ENCODE assay signal across 13 cellular contexts in the genomic region with DNA sequence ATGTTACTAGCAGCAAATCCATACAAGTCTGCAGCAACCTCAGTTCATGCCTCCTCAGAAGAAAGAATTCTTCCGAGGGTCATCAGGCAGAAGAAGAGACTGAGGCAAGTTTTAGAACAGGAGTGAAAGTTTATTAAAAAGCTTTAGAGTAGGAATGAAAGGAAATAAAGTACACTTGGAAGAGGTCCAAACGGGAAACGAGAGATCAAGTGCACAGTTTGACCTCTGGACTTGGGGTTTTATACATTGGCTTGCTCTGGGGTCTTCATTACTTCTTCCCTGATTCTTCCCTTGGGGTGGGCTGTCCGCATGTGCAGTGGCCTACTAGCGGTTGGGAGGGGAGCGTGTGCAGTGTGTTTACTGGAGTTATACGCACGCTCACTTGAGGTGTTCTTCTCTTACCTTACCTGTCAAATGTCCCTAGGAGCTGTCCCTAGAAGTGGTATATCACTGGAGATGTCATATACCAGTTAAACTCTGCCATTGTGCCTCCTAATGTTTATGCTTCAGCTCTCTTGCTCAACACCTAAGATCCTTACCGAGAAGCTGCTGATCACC.
DNase-seq lines count a peak whose midpoint lies in the region; ATAC-seq, FAIRE-seq and TF ChIP-seq lines count a peak whose summit lies in the region.
"Had no signal": no experiment of that assay in that cellular context is flagged by ENCODE, and none has a peak within 500 bp of the region (broad histone marks: within the 10 kb centered on the region; RNA-seq: fewer than 3 reads in every experiment).

No MANE protein-coding gene starts in this region.

- RAD21 ChIA-PET in HCT116 (lab: Charles Lee; ENCODE audit: low non-redundant PET in 1 of 2, low total read pairs in 2 of 2, uncharacterized antibody in 2 of 2, unreplicated experiment in 2 of 2) = no interaction called here

- 0 out of 4 replicates have a peak, but pooled peaks cover 0 to 9% of the 10 kb centered on the region in 2 experiments for H3K36me3 ChIP-seq in HCT116 (ENCODE audit: control insufficient read depth in 1 of 2, insufficient read depth in 2 of 2, low read length in 2 of 2)
- H3K36me3 ChIP-seq in H1 (ENCODE audit: control insufficient read depth in 2 of 4, insufficient read depth in 4 of 4, low read length in 3 of 4) = no peaks in the 10 kb centered on the region
- H3K36me3 ChIP-seq in mucosa of descending colon (ENCODE audit: low read depth) = no peaks in the 10 kb centered on the region
- no peaks in the 10 kb centered on the region for H3K36me3 ChIP-seq in small intestine (ENCODE audit: control insufficient read depth in 2 of 2, insufficient read depth in 2 of 2, low read length in 2 of 2)
- no peaks in the 10 kb centered on the region for H3K36me3 ChIP-seq in ovary

- no peak overlapping the region for H4K91ac ChIP-seq in H1 (replicated peaks; ENCODE audit: insufficient read length, low read length)

- H2BK120ac ChIP-seq in H1 (replicated peaks; ENCODE audit: low read depth, low read length) = no peak overlapping the region

- POLR2A ChIA-PET in HCT116 (lab: Charles Lee) (interaction anchor here (2.3 to 2.7 kb wide), 2 partner anchors 9 to 16 kb away, joined by 11 to 12 read pairs; no protein-coding TSS in a partner anchor), H1 (lab: Charles Lee; ENCODE audit: partially characterized antibody) (interaction anchor here (0.7 kb wide), 1 partner anchor 18 kb away, joined by 3 read pairs; no protein-coding TSS in a partner anchor)

- H4K8ac ChIP-seq in H1 (ENCODE audit: extremely low read depth, insufficient read depth, low read length) = no peak overlapping the region

- no peak overlapping the region for H4K5ac ChIP-seq in H1 (ENCODE audit: insufficient read length, low read depth, low read length)

- intact Hi-C loops in HCT116 (cut with micrococcal nuclease) (no loop called here), mucosa of descending colon (cut with DNase I, micrococcal nuclease) (no loop called here), ovary (cut with DNase I) (no loop called here)

- H3K27me3 ChIP-seq in HCT116 (ENCODE audit: insufficient read depth, low read length) = no peaks in the 10 kb centered on the region
- peaks cover 23 to 55% (median 35%) of the 10 kb centered on the region in 4 experiments for H3K27me3 ChIP-seq in H1 (replicated peaks in 1 of 4; ENCODE audit: control insufficient read depth in 3 of 4, extremely low read depth in 1 of 4, insufficient read depth in 3 of 4, low read length in 3 of 4)
- no peaks in the 10 kb centered on the region for H3K27me3 ChIP-seq in small intestine (ENCODE audit: control insufficient read depth in 2 of 2, insufficient read depth in 2 of 2, low read length in 2 of 2)
- no peaks in the 10 kb centered on the region for H3K27me3 ChIP-seq in ovary

- 0 out of 6 replicates have a peak, but pooled peaks of 2 of the 3 experiments have one; percentile 3 to 15 for TF ChIP-seq CTCF in HCT116 (IDR thresholded peaks at IDR 0.05 in 2 of 3, conservative IDR thresholded peaks at IDR 0.05 in 1 of 3; ENCODE audit: borderline replicate concordance in 1 of 3, insufficient read depth in 1 of 3, low read depth in 2 of 3, low read length in 2 of 3)
- no peak for TF ChIP-seq CTCF in H1 (IDR thresholded peaks at IDR 0.05; ENCODE audit: control extremely low read depth in 1 of 3, insufficient read depth in 1 of 3, low read depth in 1 of 3, low read length in 3 of 3)
- TF ChIP-seq CTCF in mucosa of descending colon (IDR thresholded peaks at IDR 0.05) = no peak
- no peak for TF ChIP-seq CTCF in ovary (IDR thresholded peaks at IDR 0.05)

- H4K20me1 ChIP-seq in HCT116 (ENCODE audit: insufficient read depth) (no peaks in the 10 kb centered on the region), H1 (replicated peaks in 1 of 2; ENCODE audit: control insufficient read depth in 1 of 2, insufficient read depth in 2 of 2, low read length in 2 of 2) (no peaks in the 10 kb centered on the region)

- H3K9me2 ChIP-seq in HCT116 (ENCODE audit: insufficient read depth) = no peaks in the 10 kb centered on the region

- H3K79me2 ChIP-seq in HCT116 (ENCODE audit: insufficient read depth, low read length) (peaks cover 31% of the 10 kb centered on the region; the same call in 1 of the 2 replicates), H1 (ENCODE audit: control insufficient read depth in 1 of 2, insufficient read depth in 2 of 2, low read length in 2 of 2) (no peaks in the 10 kb centered on the region; a peak in 1 of 4 replicates)

- no peak overlapping the region for H2AFZ ChIP-seq in HCT116 (ENCODE audit: low read depth, low read length, poor library complexity, severe bottlenecking)
- H2AFZ ChIP-seq in H1 (ENCODE audit: low read length) = no peak overlapping the region
- H2AFZ ChIP-seq: GM23338 had no signal

- peak overlapping the region; percentile 76; the same call in 1 of the 2 replicates for H2BK15ac ChIP-seq in H1 (ENCODE audit: low read length)

- H3K9me3 ChIP-seq in HCT116 (ENCODE audit: control insufficient read depth in 1 of 2, insufficient read depth in 1 of 2, low read depth in 1 of 2, low read length in 2 of 2) (no peaks in the 10 kb centered on the region), H1 (ENCODE audit: insufficient read depth in 2 of 2, low read depth in 1 of 2, low read length in 1 of 2) (no peaks in the 10 kb centered on the region), mucosa of descending colon (no peaks in the 10 kb centered on the region), small intestine (ENCODE audit: control insufficient read depth, low read depth) (no peaks in the 10 kb centered on the region), ovary (no peaks in the 10 kb centered on the region)

- H3K9ac ChIP-seq in HCT116 (ENCODE audit: low read length) = peak overlapping the region; percentile 59
- H3K9ac ChIP-seq in H1 (replicated peaks in 1 of 4; ENCODE audit: extremely low read depth in 1 of 4, low read depth in 3 of 4, low read length in 3 of 4) = no peak overlapping the region

- H2BK5ac ChIP-seq in H1 (ENCODE audit: low read depth, low read length) = no peak overlapping the region

- H3K56ac ChIP-seq in H1 (replicated peaks; ENCODE audit: insufficient read length, low read depth, low read length) = no peak overlapping the region

- no peak overlapping the region for H3K4ac ChIP-seq in H1 (replicated peaks; ENCODE audit: insufficient read length, low read depth, low read length)

- no peak overlapping the region for H3K18ac ChIP-seq in H1 (ENCODE audit: extremely low read depth, low read length)

- H3K4me2 ChIP-seq in HCT116 (ENCODE audit: low read length) (peak overlapping the region; percentile 57), H1 (ENCODE audit: insufficient read depth in 1 of 2, low read depth in 2 of 2, low read length in 2 of 2) (no peak overlapping the region; a peak in 1 of 4 replicates)

- no peak overlapping the region for H3K14ac ChIP-seq in H1 (ENCODE audit: insufficient read length)

- peaks cover 80 to 88% of the 10 kb centered on the region in 2 experiments for H3K4me1 ChIP-seq in HCT116 (ENCODE audit: control insufficient read depth in 1 of 2, insufficient read depth in 2 of 2, low read length in 2 of 2)
- peaks cover 0 to 13% (median 7%) of the 10 kb centered on the region in 4 experiments; a peak in 3 of 7 replicates for H3K4me1 ChIP-seq in H1 (replicated peaks in 1 of 4; ENCODE audit: control insufficient read depth in 3 of 4, insufficient read depth in 4 of 4, low read length in 3 of 4)
- H3K4me1 ChIP-seq in mucosa of descending colon (ENCODE audit: low read depth) = peaks cover 3% of the 10 kb centered on the region
- H3K4me1 ChIP-seq in small intestine (ENCODE audit: control insufficient read depth in 2 of 2, insufficient read depth in 1 of 2, low read depth in 1 of 2, low read length in 1 of 2) = peaks cover 2 to 3% of the 10 kb centered on the region in 2 donors
- H3K4me1 ChIP-seq in ovary (ENCODE audit: insufficient read depth) = no peaks in the 10 kb centered on the region

- BruUV-seq in HCT116 (replicated peaks; lab: Mats Ljungman, UMichigan) = no TSS peak

- no peaks in the 10 kb centered on the region for H3K79me1 ChIP-seq in H1 (ENCODE audit: low read depth, low read length)

- DNase-seq in HCT116 (ENCODE audit: low read depth, low spot score) (no peak), H1 (ENCODE audit: low read depth in 1 of 2, low spot score in 2 of 2) (no peak), mucosa of descending colon (no peak), small intestine (peak; percentile 57), NK-92 (lab: John Stamatoyannopoulos, UW; ENCODE audit: unreplicated experiment) (no peak), ovary (no peak)
- DNase-seq in stimulated activated CD4-positive, alpha-beta T cell treated with anti-CD3 and anti-CD28 coated beads, Interleukin-12 subunit alpha, Interleukin-12 subunit beta, amount 100 ng/mL, for 4 hours = no peak
- DNase-seq: CD8-positive, alpha-beta memory T cell; DMS 273 treated with DMSO at 0.1 percent for 48 hours; H9 had no signal

- H3K4me3 ChIP-seq in HCT116 (replicated peaks in 1 of 2; ENCODE audit: low read depth in 1 of 2, low read length in 2 of 2) (peak overlapping the region in 1 of 2 experiments; percentile 31; a peak in 2 of 4 replicates), H1 (ENCODE audit: extremely low read depth in 1 of 4, insufficient read depth in 2 of 4, low read depth in 3 of 4, low read length in 4 of 4) (no peak overlapping the region), mucosa of descending colon (no peak overlapping the region), small intestine (ENCODE audit: low read depth in 1 of 2, low read length in 2 of 2) (no peak overlapping the region), ovary (no peak overlapping the region)
- H3K4me3 ChIP-seq: GM23338, K562 had no signal

- no peak for FAIRE-seq in H1 (lab: Jason Lieb, UNC)
- no peak for FAIRE-seq in small intestine (lab: Jason Lieb, UNC)
- FAIRE-seq: K562 had no signal

- H3K23ac ChIP-seq in H1 (ENCODE audit: insufficient read length) = no peak overlapping the region

- H2AK5ac ChIP-seq in H1 (ENCODE audit: low read depth, low read length) = no peak overlapping the region

- peak overlapping the region; percentile 51 for H2BK12ac ChIP-seq in H1 (ENCODE audit: low read depth, low read length)

- WGBS in H1 (ENCODE audit: extremely low coverage in 1 of 2, insufficient coverage in 1 of 2, insufficient read length in 1 of 2, insufficient replicate concordance in 2 of 2, low coverage in 1 of 2, low lambda C conversion rate in 2 of 2, missing lambda C conversion rate in 1 of 2), 2 experiments = 92% methylated on average over 9 of the region's 9 CpGs; no CpG with 5 or more reads in 1 of the 2 experiments
- WGBS in small intestine, 3 donors = 73 to 80% (median 77%) methylated on average over 9 of the region's 9 CpGs
- 89 to 91% (median 91%) methylated on average over 9 of the region's 9 CpGs for WGBS in ovary, 3 donors

- no peaks in the 10 kb centered on the region for H3K23me2 ChIP-seq in H1 (ENCODE audit: low read depth, low read length)

- no peak for TF ChIP-seq EP300 in H1 (IDR thresholded peaks at IDR 0.05; ENCODE audit: borderline replicate concordance in 1 of 2, low read depth in 2 of 2, low read length in 2 of 2)
- no peak for TF ChIP-seq EP300 in ovary (IDR thresholded peaks at IDR 0.05)

- TF ChIP-seq RAD21 in HCT116 (IDR thresholded peaks at IDR 0.05; ENCODE audit: low read depth) = no peak
- no peak for TF ChIP-seq RAD21 in H1 (IDR thresholded peaks at IDR 0.05 in 1 of 2, conservative IDR thresholded peaks at IDR 0.05 in 1 of 2; ENCODE audit: low read depth in 2 of 2, low read length in 2 of 2)

- ATAC-seq in HCT116 (peak; percentile 55), mucosa of descending colon (peak; percentile 45), HG02973 (IDR thresholded peaks at IDR 0.05; ENCODE audit: unreplicated experiment) (no peak)
- ATAC-seq: K562 had no signal

- no peak overlapping the region for H2BK20ac ChIP-seq in H1 (ENCODE audit: low read length)

- peak overlapping the region; percentile 97 for H3K27ac ChIP-seq in HCT116 (ENCODE audit: low read depth, low read length)
- no peak overlapping the region for H3K27ac ChIP-seq in H1 (ENCODE audit: low read depth, low read length)
- H3K27ac ChIP-seq in small intestine (ENCODE audit: low read depth in 1 of 2, low read length in 1 of 2) = no peak overlapping the region
- H3K27ac ChIP-seq in ovary = no peak overlapping the region

- CTCF ChIA-PET in HCT116 (lab: Charles Lee) = interaction anchor here (0.7 to 1.5 kb wide), 2 partner anchors 41 to 376 kb away, joined by 3 to 4 read pairs; no protein-coding TSS in a partner anchor
- CTCF ChIA-PET in H1 (lab: Charles Lee; ENCODE audit: partially characterized antibody) = no interaction called here

- TF ChIP-seq POLR2A in HCT116 (IDR thresholded peaks at IDR 0.05; ENCODE audit: borderline replicate concordance, extremely low read depth, insufficient read depth, insufficient read length) = no peak
- no peak for TF ChIP-seq POLR2A in H1 (IDR thresholded peaks at IDR 0.05; ENCODE audit: control extremely low read depth in 1 of 2, low read depth in 2 of 2, low read length in 2 of 2)
- TF ChIP-seq POLR2A in ovary (IDR thresholded peaks at IDR 0.05) = no peak

Comparison
In these comparisons a context has a peak if more than half of its experiments do, and no peak if none do; other contexts are left out.
1. CTCF ChIP-seq: peak in HCT116 (2 of 3); none in H1 (0 of 3), mucosa of descending colon (single experiment) and ovary (0 of 3).